ENCODE assay signal across 19 cellular contexts in genomic region chr2:73004466-73004865, GRCh38.
"Had no signal": no experiment of that assay in that cellular context is flagged by ENCODE, and none has a peak within 500 bp of the region (broad histone marks: within the 10 kb centered on the region; RNA-seq: fewer than 3 reads in every experiment).

No MANE protein-coding gene starts in this region.

- H3K9ac ChIP-seq: parathyroid adenoma had no signal

- H3K4me3 ChIP-seq: gastroesophageal sphincter, tibial nerve, vagina had no signal

- H3K4me1 Mint-ChIP-seq: activated CD8-positive, alpha-beta memory T cell treated with anti-CD3 and anti-CD28 coated beads, Interleukin-2, amount 10 ng/mL, durations not matched to agents 7 days and 5 days; brain; central memory CD8-positive, alpha-beta T cell; memory B cell; naive thymus-derived CD8-positive, alpha-beta T cell had no signal

- DNase-seq: activated CD4-positive, alpha-beta T cell treated with anti-CD3 and anti-CD28 coated beads for 1 hour; activated CD4-positive, alpha-beta T cell treated with anti-CD3 and anti-CD28 coated beads, Interleukin-2, amount 50 U/mL, for 48 hours; activated CD8-positive, alpha-beta memory T cell treated with anti-CD3 and anti-CD28 coated beads, Interleukin-2, amount 10 ng/mL, durations not matched to agents 7 days and 5 days; activated gamma-delta T cell treated with Interleukin-2 at 50 U/mL for 16 hours; activated T-cell treated with anti-CD3 and anti-CD28 coated beads, Interleukin-2, amount 50 U/mL, for 24 hours; amniotic stem cell; dermis blood vessel endothelial cell; erythroblast; naive thymus-derived CD8-positive, alpha-beta T cell; stimulated activated CD4-positive, alpha-beta T cell treated with anti-CD3 and anti-CD28 coated beads, Interleukin-12 subunit alpha, Interleukin-12 subunit beta, amount 100 ng/mL, for 4 hours had no signal

- H3K27me3 Mint-ChIP-seq: activated CD8-positive, alpha-beta memory T cell treated with anti-CD3 and anti-CD28 coated beads, Interleukin-2, amount 10 ng/mL, durations not matched to agents 7 days and 5 days; activated naive CD8-positive, alpha-beta T cell; activated T-cell treated with anti-CD3 and anti-CD28 coated beads, Interleukin-2, amount 50 U/mL, for 24 hours; central memory CD8-positive, alpha-beta T cell; memory B cell; naive thymus-derived CD8-positive, alpha-beta T cell had no signal

- H3K27ac ChIP-seq: gastroesophageal sphincter, parathyroid adenoma, tibial nerve, vagina had no signal

- ATAC-seq: activated CD8-positive, alpha-beta memory T cell treated with anti-CD3 and anti-CD28 coated beads, Interleukin-2, amount 10 ng/mL, durations not matched to agents 7 days and 5 days; gastroesophageal sphincter; naive thymus-derived CD8-positive, alpha-beta T cell; stimulated activated effector memory CD8-positive, alpha-beta T cell treated with anti-CD3 and anti-CD28 coated beads, Interleukin-12 subunit alpha, Interleukin-12 subunit beta, amount 100 ng/mL, for 72 hours had no signal

- H3K4me1 ChIP-seq: gastroesophageal sphincter, parathyroid adenoma, tibial nerve, vagina had no signal

- H3K4me3 Mint-ChIP-seq: activated CD8-positive, alpha-beta memory T cell treated with anti-CD3 and anti-CD28 coated beads, Interleukin-2, amount 10 ng/mL, durations not matched to agents 7 days and 5 days; activated naive CD8-positive, alpha-beta T cell; activated T-cell treated with anti-CD3 and anti-CD28 coated beads, Interleukin-2, amount 50 U/mL, for 24 hours; brain; central memory CD8-positive, alpha-beta T cell; memory B cell; naive thymus-derived CD8-positive, alpha-beta T cell; stimulated activated effector memory CD8-positive, alpha-beta T cell treated with anti-CD3 and anti-CD28 coated beads, Interleukin-12 subunit alpha, Interleukin-12 subunit beta, amount 100 ng/mL, for 72 hours had no signal

- H3K27me3 ChIP-seq: gastroesophageal sphincter, tibial nerve, vagina had no signal

- H3K27ac Mint-ChIP-seq: activated CD8-positive, alpha-beta memory T cell treated with anti-CD3 and anti-CD28 coated beads, Interleukin-2, amount 10 ng/mL, durations not matched to agents 7 days and 5 days; activated naive CD8-positive, alpha-beta T cell; activated T-cell treated with anti-CD3 and anti-CD28 coated beads, Interleukin-2, amount 50 U/mL, for 24 hours; memory B cell; naive thymus-derived CD8-positive, alpha-beta T cell; stimulated activated effector memory CD8-positive, alpha-beta T cell treated with anti-CD3 and anti-CD28 coated beads, Interleukin-12 subunit alpha, Interleukin-12 subunit beta, amount 100 ng/mL, for 72 hours had no signal

- H3K9me3 Mint-ChIP-seq: activated T-cell treated with anti-CD3 and anti-CD28 coated beads, Interleukin-2, amount 50 U/mL, for 24 hours; brain; central memory CD8-positive, alpha-beta T cell; memory B cell; naive thymus-derived CD8-positive, alpha-beta T cell; stimulated activated effector memory CD8-positive, alpha-beta T cell treated with anti-CD3 and anti-CD28 coated beads, Interleukin-12 subunit alpha, Interleukin-12 subunit beta, amount 100 ng/mL, for 72 hours had no signal

- H3K36me3 Mint-ChIP-seq: activated CD8-positive, alpha-beta memory T cell treated with anti-CD3 and anti-CD28 coated beads, Interleukin-2, amount 10 ng/mL, durations not matched to agents 7 days and 5 days; brain; stimulated activated effector memory CD8-positive, alpha-beta T cell treated with anti-CD3 and anti-CD28 coated beads, Interleukin-12 subunit alpha, Interleukin-12 subunit beta, amount 100 ng/mL, for 72 hours had no signal

- H3K9me3 ChIP-seq: gastroesophageal sphincter, tibial nerve, vagina had no signal
